1 cellular context compared by ENCODE assay signal in genomic region chr20:542777-543368, GRCh38.
TF ChIP-seq lines count a peak whose summit lies in the region.

No MANE protein-coding gene starts in this region.

TF ChIP-seq in HepG2, 621 proteins besides CTCF, POLR2A, EP300 and RAD21 (continued from another document and continues in another):
- TF ChIP-seq, protein P1, sequence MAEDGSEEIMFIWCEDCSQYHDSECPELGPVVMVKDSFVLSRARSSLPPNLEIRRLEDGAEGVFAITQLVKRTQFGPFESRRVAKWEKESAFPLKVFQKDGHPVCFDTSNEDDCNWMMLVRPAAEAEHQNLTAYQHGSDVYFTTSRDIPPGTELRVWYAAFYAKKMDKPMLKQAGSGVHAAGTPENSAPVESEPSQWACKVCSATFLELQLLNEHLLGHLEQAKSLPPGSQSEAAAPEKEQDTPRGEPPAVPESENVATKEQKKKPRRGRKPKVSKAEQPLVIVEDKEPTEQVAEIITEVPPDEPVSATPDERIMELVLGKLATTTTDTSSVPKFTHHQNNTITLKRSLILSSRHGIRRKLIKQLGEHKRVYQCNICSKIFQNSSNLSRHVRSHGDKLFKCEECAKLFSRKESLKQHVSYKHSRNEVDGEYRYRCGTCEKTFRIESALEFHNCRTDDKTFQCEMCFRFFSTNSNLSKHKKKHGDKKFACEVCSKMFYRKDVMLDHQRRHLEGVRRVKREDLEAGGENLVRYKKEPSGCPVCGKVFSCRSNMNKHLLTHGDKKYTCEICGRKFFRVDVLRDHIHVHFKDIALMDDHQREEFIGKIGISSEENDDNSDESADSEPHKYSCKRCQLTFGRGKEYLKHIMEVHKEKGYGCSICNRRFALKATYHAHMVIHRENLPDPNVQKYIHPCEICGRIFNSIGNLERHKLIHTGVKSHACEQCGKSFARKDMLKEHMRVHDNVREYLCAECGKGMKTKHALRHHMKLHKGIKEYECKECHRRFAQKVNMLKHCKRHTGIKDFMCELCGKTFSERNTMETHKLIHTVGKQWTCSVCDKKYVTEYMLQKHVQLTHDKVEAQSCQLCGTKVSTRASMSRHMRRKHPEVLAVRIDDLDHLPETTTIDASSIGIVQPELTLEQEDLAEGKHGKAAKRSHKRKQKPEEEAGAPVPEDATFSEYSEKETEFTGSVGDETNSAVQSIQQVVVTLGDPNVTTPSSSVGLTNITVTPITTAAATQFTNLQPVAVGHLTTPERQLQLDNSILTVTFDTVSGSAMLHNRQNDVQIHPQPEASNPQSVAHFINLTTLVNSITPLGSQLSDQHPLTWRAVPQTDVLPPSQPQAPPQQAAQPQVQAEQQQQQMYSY (CRISPR knock-in tag; IDR thresholded peaks at IDR 0.05): peak; percentile 89
- TF ChIP-seq MLX (CRISPR knock-in tag; IDR thresholded peaks at IDR 0.05) (no peak), ZNF225 (CRISPR knock-in tag; IDR thresholded peaks at IDR 0.05) (no peak; the same call in 1 of the 2 replicates), ATF5 (CRISPR knock-in tag; IDR thresholded peaks at IDR 0.05; ENCODE audit: low read depth) (no peak), XRCC5 (optimal IDR thresholded peaks at IDR 0.05; ENCODE audit: low read length) (no peak), ZNF432 (CRISPR knock-in tag; IDR thresholded peaks at IDR 0.05; ENCODE audit: borderline replicate concordance) (no peak), NFE2L2 (IDR thresholded peaks at IDR 0.05; ENCODE audit: low read length) (no peak), SMAD9 (CRISPR knock-in tag; IDR thresholded peaks at IDR 0.05) (0 out of 2 replicates have a peak, but pooled peaks have one; percentile 58), ZNF382 (CRISPR knock-in tag; IDR thresholded peaks at IDR 0.05; ENCODE audit: borderline replicate concordance) (no peak), TMF1 (CRISPR knock-in tag; IDR thresholded peaks at IDR 0.05; ENCODE audit: low read depth) (no peak), PHF21A (CRISPR knock-in tag; IDR thresholded peaks at IDR 0.05) (no peak), ZBTB7B (CRISPR knock-in tag; IDR thresholded peaks at IDR 0.05) (0 out of 2 replicates have a peak, but pooled peaks have one; percentile 3), HNRNPH1 (optimal IDR thresholded peaks at IDR 0.05; ENCODE audit: low read depth, low read length) (peak; percentile 20), KLF15 (CRISPR knock-in tag; IDR thresholded peaks at IDR 0.05; ENCODE audit: borderline replicate concordance) (0 out of 2 replicates have a peak, but pooled peaks have one; percentile 24), ZBTB1 (CRISPR knock-in tag; IDR thresholded peaks at IDR 0.05; ENCODE audit: borderline replicate concordance) (no peak), ZBTB14 (CRISPR knock-in tag; IDR thresholded peaks at IDR 0.05) (no peak), SNAPC5 (CRISPR knock-in tag; IDR thresholded peaks at IDR 0.05; ENCODE audit: borderline replicate concordance) (no peak), KDM4B (CRISPR knock-in tag; IDR thresholded peaks at IDR 0.05) (no peak), TIGD3 (CRISPR knock-in tag; IDR thresholded peaks at IDR 0.05; ENCODE audit: borderline replicate concordance) (no peak), ZNF121 (CRISPR knock-in tag; IDR thresholded peaks at IDR 0.05) (no peak), CAMTA2 (CRISPR knock-in tag; IDR thresholded peaks at IDR 0.05; ENCODE audit: borderline replicate concordance) (no peak), MTA1 (CRISPR knock-in tag; IDR thresholded peaks at IDR 0.05; ENCODE audit: borderline replicate concordance) (no peak), ZNF766 (CRISPR knock-in tag; IDR thresholded peaks at IDR 0.05; ENCODE audit: borderline replicate concordance) (no peak), KLF12 (CRISPR knock-in tag; IDR thresholded peaks at IDR 0.05; ENCODE audit: borderline replicate concordance) (no peak), ZNF788 (CRISPR knock-in tag; IDR thresholded peaks at IDR 0.05; ENCODE audit: borderline replicate concordance) (no peak), SMYD3 (CRISPR knock-in tag; IDR thresholded peaks at IDR 0.05) (no peak), NFAT5 (CRISPR knock-in tag; IDR thresholded peaks at IDR 0.05) (no peak), MAF1 (CRISPR knock-in tag; IDR thresholded peaks at IDR 0.05; ENCODE audit: borderline replicate concordance) (peak; percentile 58; the same call in 1 of the 2 replicates), ZNF446 (CRISPR knock-in tag; IDR thresholded peaks at IDR 0.05) (0 out of 2 replicates have a peak, but pooled peaks have one; percentile 13), ATRX (CRISPR knock-in tag; IDR thresholded peaks at IDR 0.05; ENCODE audit: borderline replicate concordance) (no peak), ATF7-NPFF (CRISPR knock-in tag; IDR thresholded peaks at IDR 0.05; ENCODE audit: low read depth) (no peak), NFE2 (CRISPR knock-in tag; IDR thresholded peaks at IDR 0.05) (no peak), CSRNP1 (CRISPR knock-in tag; IDR thresholded peaks at IDR 0.05) (no peak)
- TF ChIP-seq, protein P2, sequence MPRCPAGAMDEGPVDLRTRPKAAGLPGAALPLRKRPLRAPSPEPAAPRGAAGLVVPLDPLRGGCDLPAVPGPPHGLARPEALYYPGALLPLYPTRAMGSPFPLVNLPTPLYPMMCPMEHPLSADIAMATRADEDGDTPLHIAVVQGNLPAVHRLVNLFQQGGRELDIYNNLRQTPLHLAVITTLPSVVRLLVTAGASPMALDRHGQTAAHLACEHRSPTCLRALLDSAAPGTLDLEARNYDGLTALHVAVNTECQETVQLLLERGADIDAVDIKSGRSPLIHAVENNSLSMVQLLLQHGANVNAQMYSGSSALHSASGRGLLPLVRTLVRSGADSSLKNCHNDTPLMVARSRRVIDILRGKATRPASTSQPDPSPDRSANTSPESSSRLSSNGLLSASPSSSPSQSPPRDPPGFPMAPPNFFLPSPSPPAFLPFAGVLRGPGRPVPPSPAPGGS (CRISPR knock-in tag; IDR thresholded peaks at IDR 0.05): 0 out of 2 replicates have a peak, but pooled peaks have one; percentile 9
- TF ChIP-seq, protein P3, sequence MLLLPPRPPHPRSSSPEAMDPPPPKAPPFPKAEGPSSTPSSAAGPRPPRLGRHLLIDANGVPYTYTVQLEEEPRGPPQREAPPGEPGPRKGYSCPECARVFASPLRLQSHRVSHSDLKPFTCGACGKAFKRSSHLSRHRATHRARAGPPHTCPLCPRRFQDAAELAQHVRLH (CRISPR knock-in tag; IDR thresholded peaks at IDR 0.05; ENCODE audit: borderline replicate concordance, low read depth): 0 out of 2 replicates have a peak, but pooled peaks have one; percentile 9
- TF ChIP-seq, protein P4, sequence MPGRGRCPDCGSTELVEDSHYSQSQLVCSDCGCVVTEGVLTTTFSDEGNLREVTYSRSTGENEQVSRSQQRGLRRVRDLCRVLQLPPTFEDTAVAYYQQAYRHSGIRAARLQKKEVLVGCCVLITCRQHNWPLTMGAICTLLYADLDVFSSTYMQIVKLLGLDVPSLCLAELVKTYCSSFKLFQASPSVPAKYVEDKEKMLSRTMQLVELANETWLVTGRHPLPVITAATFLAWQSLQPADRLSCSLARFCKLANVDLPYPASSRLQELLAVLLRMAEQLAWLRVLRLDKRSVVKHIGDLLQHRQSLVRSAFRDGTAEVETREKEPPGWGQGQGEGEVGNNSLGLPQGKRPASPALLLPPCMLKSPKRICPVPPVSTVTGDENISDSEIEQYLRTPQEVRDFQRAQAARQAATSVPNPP (CRISPR knock-in tag; IDR thresholded peaks at IDR 0.05): no peak
- TF ChIP-seq, protein P5, sequence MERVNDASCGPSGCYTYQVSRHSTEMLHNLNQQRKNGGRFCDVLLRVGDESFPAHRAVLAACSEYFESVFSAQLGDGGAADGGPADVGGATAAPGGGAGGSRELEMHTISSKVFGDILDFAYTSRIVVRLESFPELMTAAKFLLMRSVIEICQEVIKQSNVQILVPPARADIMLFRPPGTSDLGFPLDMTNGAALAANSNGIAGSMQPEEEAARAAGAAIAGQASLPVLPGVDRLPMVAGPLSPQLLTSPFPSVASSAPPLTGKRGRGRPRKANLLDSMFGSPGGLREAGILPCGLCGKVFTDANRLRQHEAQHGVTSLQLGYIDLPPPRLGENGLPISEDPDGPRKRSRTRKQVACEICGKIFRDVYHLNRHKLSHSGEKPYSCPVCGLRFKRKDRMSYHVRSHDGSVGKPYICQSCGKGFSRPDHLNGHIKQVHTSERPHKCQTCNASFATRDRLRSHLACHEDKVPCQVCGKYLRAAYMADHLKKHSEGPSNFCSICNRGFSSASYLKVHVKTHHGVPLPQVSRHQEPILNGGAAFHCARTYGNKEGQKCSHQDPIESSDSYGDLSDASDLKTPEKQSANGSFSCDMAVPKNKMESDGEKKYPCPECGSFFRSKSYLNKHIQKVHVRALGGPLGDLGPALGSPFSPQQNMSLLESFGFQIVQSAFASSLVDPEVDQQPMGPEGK (CRISPR knock-in tag; IDR thresholded peaks at IDR 0.05): peak; percentile 85
